In genomic region chr13:104616990-104617389, GRCh38 we compare ENCODE assay signal across 23 cellular contexts.
"Had no signal": no experiment of that assay in that cellular context is flagged by ENCODE, and none has a peak within 500 bp of the region (broad histone marks: within the 10 kb centered on the region; RNA-seq: fewer than 3 reads in every experiment).

No MANE protein-coding gene starts in this region.

- H3K27me3 ChIP-seq: cardiac muscle cell, esophagus muscularis mucosa, gastroesophageal sphincter, heart right ventricle, right lobe of liver had no signal

- H2AFZ ChIP-seq: parathyroid adenoma had no signal

- H3K4me1 ChIP-seq: esophagus muscularis mucosa, gastroesophageal sphincter, heart right ventricle, left ventricle myocardium inferior, parathyroid adenoma, right lobe of liver had no signal

- H3K27ac ChIP-seq: cardiac muscle cell, esophagus muscularis mucosa, gastroesophageal sphincter, heart right ventricle, left ventricle myocardium inferior, parathyroid adenoma, right lobe of liver had no signal

- H3K79me2 ChIP-seq: parathyroid adenoma had no signal

- ATAC-seq: activated CD4-positive, alpha-beta T cell treated with anti-CD3 and anti-CD28 coated beads for 36 hours; gastroesophageal sphincter; heart right ventricle; right lobe of liver; stimulated activated naive CD8-positive, alpha-beta T cell treated with anti-CD3 and anti-CD28 coated beads, Interleukin-15, amount 100 ng/mL, for 72 hours; WTC11 had no signal

- H3K9me3 ChIP-seq: esophagus muscularis mucosa, gastroesophageal sphincter, left ventricle myocardium inferior, right lobe of liver had no signal

- H3K4me3 ChIP-seq: cardiac muscle cell, esophagus muscularis mucosa, gastroesophageal sphincter, heart right ventricle, left ventricle myocardium inferior, right lobe of liver had no signal

- H3K36me3 ChIP-seq: cardiac muscle cell, esophagus muscularis mucosa, gastroesophageal sphincter, heart right ventricle, left ventricle myocardium inferior, right lobe of liver had no signal

- H3K9ac ChIP-seq: parathyroid adenoma had no signal

- DNase-seq: activated CD4-positive, alpha-beta T cell treated with anti-CD3 and anti-CD28 coated beads for 36 hours; activated CD4-positive, alpha-beta T cell treated with anti-CD3 and anti-CD28 coated beads, Interleukin-2, amount 50 U/mL, for 48 hours; activated naive CD4-positive, alpha-beta T cell treated with Interleukin-2 at 50 U/mL for 16 hours; activated naive CD8-positive, alpha-beta T cell treated with anti-CD3 and anti-CD28 coated beads, Interleukin-2, amount 10 ng/mL, durations not matched to agents 7 days and 5 days; activated T-cell treated with anti-CD3 and anti-CD28 coated beads for 4 hours; amygdala; dermis blood vessel endothelial cell; effector memory CD4-positive, alpha-beta T cell; heart right ventricle; immature natural killer cell; kidney glomerular epithelial cell; left ventricle myocardium inferior; mammary epithelial cell; midbrain; right lobe of liver; small intestine; stimulated activated CD4-positive, alpha-beta T cell treated with anti-CD3 and anti-CD28 coated beads, Interleukin-4, amount 100 ng/mL, for 1 hour; stimulated activated naive CD8-positive, alpha-beta T cell treated with anti-CD3 and anti-CD28 coated beads, Interleukin-15, amount 100 ng/mL, for 72 hours had no signal
